Comparison of ENCODE assay signal across 17 cellular contexts in the genomic region with DNA sequence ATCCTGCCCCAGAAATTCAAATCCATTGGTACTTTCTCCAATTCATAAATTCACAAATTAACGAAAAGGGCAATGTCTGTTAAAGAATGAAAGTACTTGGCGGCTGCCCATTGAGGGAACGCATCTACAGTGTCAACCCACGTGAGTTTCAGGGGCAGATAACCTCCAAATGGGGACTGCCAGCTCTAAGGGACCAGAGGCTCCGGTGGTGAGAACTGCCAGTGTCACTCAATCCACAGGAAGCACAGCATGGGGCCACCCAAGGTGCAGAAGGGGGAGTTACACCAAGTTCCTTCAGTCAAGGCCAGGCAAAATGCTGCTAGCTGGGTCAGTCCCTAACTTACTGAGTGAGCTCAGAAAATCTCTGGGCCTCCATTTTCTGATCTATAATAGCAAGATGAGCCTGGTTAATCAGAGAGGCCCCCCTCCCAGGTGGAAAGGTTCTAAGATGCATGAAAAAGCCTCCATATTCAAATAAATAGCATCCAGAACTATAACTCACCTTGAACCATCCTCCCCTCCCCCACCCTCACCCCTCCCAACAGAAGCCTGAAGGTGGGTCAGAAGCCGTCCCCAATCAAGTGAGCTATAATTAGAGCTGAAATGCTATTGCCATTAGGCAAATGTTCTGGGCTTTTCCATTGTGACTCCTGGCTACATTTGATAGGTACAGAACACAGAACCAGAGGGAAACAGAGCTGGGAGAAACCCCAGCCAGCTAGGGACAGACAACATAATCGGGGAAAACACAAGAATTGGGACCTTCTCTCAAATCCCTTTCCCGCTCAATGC. TPM values are rescaled to one million over a fixed set of nuclear protein-coding genes. Genes with fewer than 3 reads are reported as not detected.
A peak's percentile ranks its signal among the peaks of the same experiment; 100 is the strongest.
DNase-seq lines count a peak whose midpoint lies in the region; ATAC-seq and TF ChIP-seq lines count a peak whose summit lies in the region.
"Had no signal": no experiment of that assay in that cellular context is flagged by ENCODE, and none has a peak within 500 bp of the region (broad histone marks: within the 10 kb centered on the region; RNA-seq: fewer than 3 reads in every experiment).

No MANE protein-coding gene starts in this region.

- peak; percentile 64 to 69 for ATAC-seq in activated T-cell treated with anti-CD3 and anti-CD28 coated beads, Interleukin-2, amount 50 U/mL, for 72 hours (replicated peaks in 1 of 2)
- ATAC-seq in stimulated activated naive B cell treated with anti-CD40 and anti-IgM and Interleukin-4, amounts not matched to agents 10 μg/mL and 1 μg/mL and 100 μg/mL, for 72 hours (replicated peaks): peak; percentile 69 to 94
- no peak for ATAC-seq in GM21526 (IDR thresholded peaks at IDR 0.05; ENCODE audit: low FRiP score, unreplicated experiment)
- ATAC-seq in GM21619 (IDR thresholded peaks at IDR 0.05; ENCODE audit: unreplicated experiment): no peak
- ATAC-seq: GM23338, SK-N-SH treated with all-trans-retinoic acid at 6 μM for 48 hours had no signal

- in situ Hi-C loops in KBM-7 (cut with MboI; ENCODE audit: low pct_unique_long_range_greater_than_20kb, low sequenced_read_pairs): no loop called here

- peaks cover 7% of the 10 kb centered on the region for H3K4me1 Mint-ChIP-seq in activated T-cell treated with anti-CD3 and anti-CD28 coated beads, Interleukin-2, amount 50 U/mL, for 72 hours (ENCODE audit: low read depth)
- H3K4me1 Mint-ChIP-seq in brain: peaks cover 78% of the 10 kb centered on the region
- H3K4me1 Mint-ChIP-seq in stimulated activated naive B cell treated with anti-CD40 and anti-IgM and Interleukin-4, amounts not matched to agents 10 μg/mL and 1 μg/mL and 100 μg/mL, for 72 hours: peaks cover 4 to 18% of the 10 kb centered on the region in 2 donors

- H3K27ac Mint-ChIP-seq in activated T-cell treated with anti-CD3 and anti-CD28 coated beads, Interleukin-2, amount 50 U/mL, for 72 hours: peak overlapping the region; percentile 54
- peak overlapping the region; percentile 93 to 99 (median 98) for H3K27ac Mint-ChIP-seq in brain
- no peak overlapping the region for H3K27ac Mint-ChIP-seq in stimulated activated naive B cell treated with anti-CD40 and anti-IgM and Interleukin-4, amounts not matched to agents 10 μg/mL and 1 μg/mL and 100 μg/mL, for 72 hours
- H3K27ac Mint-ChIP-seq: GM23338 had no signal

- H3K27me3 Mint-ChIP-seq in activated T-cell treated with anti-CD3 and anti-CD28 coated beads, Interleukin-2, amount 50 U/mL, for 72 hours (ENCODE audit: low read depth): no peaks in the 10 kb centered on the region
- no peaks in the 10 kb centered on the region for H3K27me3 Mint-ChIP-seq in brain
- H3K27me3 Mint-ChIP-seq in stimulated activated naive B cell treated with anti-CD40 and anti-IgM and Interleukin-4, amounts not matched to agents 10 μg/mL and 1 μg/mL and 100 μg/mL, for 72 hours: no peaks in the 10 kb centered on the region

- no peak for TF ChIP-seq CTCF in brain (conservative IDR thresholded peaks at IDR 0.05)

- H3K4me3 Mint-ChIP-seq in activated T-cell treated with anti-CD3 and anti-CD28 coated beads, Interleukin-2, amount 50 U/mL, for 72 hours: no peak overlapping the region
- H3K4me3 Mint-ChIP-seq in brain: no peak overlapping the region
- H3K4me3 Mint-ChIP-seq in stimulated activated naive B cell treated with anti-CD40 and anti-IgM and Interleukin-4, amounts not matched to agents 10 μg/mL and 1 μg/mL and 100 μg/mL, for 72 hours: no peak overlapping the region
- H3K4me3 Mint-ChIP-seq: GM23338 had no signal

- H3K36me3 Mint-ChIP-seq in activated T-cell treated with anti-CD3 and anti-CD28 coated beads, Interleukin-2, amount 50 U/mL, for 72 hours (ENCODE audit: insufficient read depth in 2 of 2): peaks cover 2 to 5% of the 10 kb centered on the region in 2 donors
- H3K36me3 Mint-ChIP-seq in brain: peaks cover 7% of the 10 kb centered on the region
- H3K36me3 Mint-ChIP-seq in stimulated activated naive B cell treated with anti-CD40 and anti-IgM and Interleukin-4, amounts not matched to agents 10 μg/mL and 1 μg/mL and 100 μg/mL, for 72 hours: peaks cover 31 to 59% of the 10 kb centered on the region in 2 donors

- DNase-seq in activated T-cell treated with anti-CD3 and anti-CD28 coated beads, Interleukin-2, amount 50 U/mL, for 72 hours: peak in 1 of 2 donors; percentile 10
- DNase-seq in activated T-cell treated with anti-CD3 and anti-CD28 coated beads, Interleukin-2, amount 50 U/mL, for 1 hour: no peak
- DNase-seq in KBM-7: peak; percentile 16
- no peak for DNase-seq in stimulated activated naive B cell treated with anti-CD40 and anti-IgM and Interleukin-4, amounts not matched to agents 10 μg/mL and 1 μg/mL and 100 μg/mL, for 72 hours
- DNase-seq in islet precursor cell: no peak
- DNase-seq: activated CD4-positive, alpha-beta T cell treated with anti-CD3 and anti-CD28 coated beads for 1 hour; activated naive CD4-positive, alpha-beta T cell; amygdala; dermis blood vessel endothelial cell; MV-4-11; Peyer's patch; T1000 had no signal

- no peaks in the 10 kb centered on the region for H3K9me3 Mint-ChIP-seq in activated T-cell treated with anti-CD3 and anti-CD28 coated beads, Interleukin-2, amount 50 U/mL, for 72 hours
- no peaks in the 10 kb centered on the region for H3K9me3 Mint-ChIP-seq in brain
- no peaks in the 10 kb centered on the region for H3K9me3 Mint-ChIP-seq in stimulated activated naive B cell treated with anti-CD40 and anti-IgM and Interleukin-4, amounts not matched to agents 10 μg/mL and 1 μg/mL and 100 μg/mL, for 72 hours
- H3K9me3 Mint-ChIP-seq: GM23338 had no signal

RNA-seq across cellular contexts. Expression of gene LRP8, which starts 41.7 kb away (rescaled TPM):
- total RNA-seq in activated T-cell treated with anti-CD3 and anti-CD28 coated beads, Interleukin-2, amount 50 U/mL, for 72 hours: 10 to 100 TPM; 31.4 to 36.5 TPM
- 17.4 TPM for polyA plus RNA-seq in brain (ENCODE audit: insufficient read depth, low read depth, low replicate concordance)

RNA-seq across cellular contexts. Expression of gene MAGOH, which starts 47.8 kb away (rescaled TPM):
- total RNA-seq in activated T-cell treated with anti-CD3 and anti-CD28 coated beads, Interleukin-2, amount 50 U/mL, for 72 hours: 10 to 100 TPM; 65.2 TPM
- polyA plus RNA-seq in brain (ENCODE audit: insufficient read depth, low read depth, low replicate concordance): 54.8 TPM

Comparison
In these comparisons a context has a peak if more than half of its experiments do, and no peak if none do; other contexts are left out.
1. ATAC-seq: peak in activated T-cell treated with anti-CD3 and anti-CD28 coated beads, Interleukin-2, amount 50 U/mL, for 72 hours (2 of 2) and stimulated activated naive B cell treated with anti-CD40 and anti-IgM and Interleukin-4, amounts not matched to agents 10 μg/mL and 1 μg/mL and 100 μg/mL, for 72 hours (2 of 2); none in GM21526 (single experiment) and GM21619 (single experiment).